In genomic region chr12:54240129-54240528, GRCh38 we compare ENCODE assay signal across 20 cellular contexts.
"Had no signal": no experiment of that assay in that cellular context is flagged by ENCODE, and none has a peak within 500 bp of the region (broad histone marks: within the 10 kb centered on the region; RNA-seq: fewer than 3 reads in every experiment).

No MANE protein-coding gene starts in this region.

- H3K4me3 ChIP-seq: adrenal gland, gastroesophageal sphincter, spleen had no signal

- H3K4me1 ChIP-seq: gastroesophageal sphincter, spleen had no signal

- H3K27ac ChIP-seq: adrenal gland, gastroesophageal sphincter, neutrophil, spleen had no signal

- H3K27me3 Mint-ChIP-seq: activated naive CD4-positive, alpha-beta T cell treated with anti-CD3 and anti-CD28 coated beads, Interleukin-2, amount 10 ng/mL, durations not matched to agents 7 days and 5 days; central memory CD8-positive, alpha-beta T cell had no signal

- FAIRE-seq: TTC549 had no signal

- ATAC-seq: activated T-cell treated with anti-CD3 and anti-CD28 coated beads, Interleukin-2, amount 50 U/mL, for 4 hours; gastroesophageal sphincter; left ventricle myocardium superior; right cardiac atrium had no signal

- H3K27me3 ChIP-seq: adrenal gland, gastroesophageal sphincter, neutrophil, spleen had no signal

- H3K9me3 Mint-ChIP-seq: activated naive CD4-positive, alpha-beta T cell treated with anti-CD3 and anti-CD28 coated beads, Interleukin-2, amount 10 ng/mL, durations not matched to agents 7 days and 5 days; activated T-cell treated with anti-CD3 and anti-CD28 coated beads, Interleukin-2, amount 50 U/mL, for 4 hours; central memory CD8-positive, alpha-beta T cell had no signal

- H3K4me3 Mint-ChIP-seq: activated naive CD4-positive, alpha-beta T cell treated with anti-CD3 and anti-CD28 coated beads, Interleukin-2, amount 10 ng/mL, durations not matched to agents 7 days and 5 days; activated T-cell treated with anti-CD3 and anti-CD28 coated beads, Interleukin-2, amount 50 U/mL, for 4 hours; central memory CD8-positive, alpha-beta T cell had no signal

- H3K9me3 ChIP-seq: adrenal gland, gastroesophageal sphincter, neutrophil, spleen had no signal

- DNase-seq: activated CD4-positive, alpha-beta T cell treated with anti-CD3 and anti-CD28 coated beads, Interleukin-2, amount 50 U/mL, for 4 hours; activated naive CD4-positive, alpha-beta T cell treated with anti-CD3 and anti-CD28 coated beads, Interleukin-2, amount 10 ng/mL, durations not matched to agents 7 days and 5 days; activated T-cell treated with anti-CD3 and anti-CD28 coated beads, Interleukin-2, amount 50 U/mL, for 4 hours; adrenal gland; cortex of kidney; effector CD8-positive, alpha-beta T cell; islet precursor cell; left ventricle myocardium superior; posterior cingulate gyrus; right cardiac atrium; spleen; stimulated activated CD4-positive, alpha-beta T cell treated with anti-CD3 and anti-CD28 coated beads, Interleukin-1b, Interleukin-23, amount 100 ng/mL, for 48 hours; stimulated activated naive CD4-positive, alpha-beta T cell; substantia nigra; T-helper 2 cell; trophoblast cell had no signal
